In genomic region chr5:56440871-56441740, GRCh38 we compare ENCODE assay signal across 11 cellular contexts.
DNase-seq lines count a peak whose midpoint lies in the region; ATAC-seq and TF ChIP-seq lines count a peak whose summit lies in the region.
"Had no signal": no experiment of that assay in that cellular context is flagged by ENCODE, and none has a peak within 500 bp of the region (broad histone marks: within the 10 kb centered on the region; RNA-seq: fewer than 3 reads in every experiment).

No MANE protein-coding gene starts in this region.

- H3K27ac Mint-ChIP-seq in Caco-2 (ENCODE audit: unreplicated experiment) (peak overlapping the region; percentile 81), osteocyte (ENCODE audit: unreplicated experiment) (peak overlapping the region; percentile 69), T-helper 17 cell (no peak overlapping the region)
- H3K27ac Mint-ChIP-seq: activated CD8-positive, alpha-beta T cell treated with anti-CD3 and anti-CD28 coated beads for 36 hours had no signal

- peaks cover 23% of the 10 kb centered on the region for H3K4me1 Mint-ChIP-seq in Caco-2 (ENCODE audit: low read depth, unreplicated experiment)
- H3K4me1 Mint-ChIP-seq in osteocyte (ENCODE audit: unreplicated experiment) = peaks cover 14% of the 10 kb centered on the region
- H3K4me1 Mint-ChIP-seq in T-helper 17 cell = peaks cover 4% of the 10 kb centered on the region

- H3K9me3 Mint-ChIP-seq in Caco-2 (ENCODE audit: unreplicated experiment) = peaks cover 14% of the 10 kb centered on the region
- H3K9me3 Mint-ChIP-seq in osteocyte (ENCODE audit: unreplicated experiment) = peaks cover 9% of the 10 kb centered on the region
- H3K9me3 Mint-ChIP-seq: activated CD8-positive, alpha-beta T cell treated with anti-CD3 and anti-CD28 coated beads for 36 hours had no signal

- DNase-seq in Caco-2 = peak; percentile 70 to 75
- DNase-seq in NCI-H748 treated with DMSO at 0.1 percent for 48 hours (lab: John Stamatoyannopoulos, UW) = peak; percentile 64
- DNase-seq in esophagus squamous epithelium (lab: John Stamatoyannopoulos, UW) = no peak
- no peak for DNase-seq in osteocyte (ENCODE audit: extremely low spot score, unreplicated experiment)
- DNase-seq in T-helper 17 cell = no peak
- DNase-seq in activated CD4-positive, alpha-beta T cell treated with anti-CD3 and anti-CD28 coated beads, Interleukin-2, amount 50 U/mL, for 4 hours = no peak
- no peak for DNase-seq in posterior vena cava (ENCODE audit: low spot score)
- DNase-seq: activated CD8-positive, alpha-beta T cell treated with anti-CD3 and anti-CD28 coated beads for 36 hours; NCI-H526 had no signal

- H3K4me3 Mint-ChIP-seq in Caco-2 (ENCODE audit: unreplicated experiment) = peak overlapping the region; percentile 59
- peak overlapping the region; percentile 36 for H3K4me3 Mint-ChIP-seq in osteocyte (ENCODE audit: unreplicated experiment)
- no peak overlapping the region for H3K4me3 Mint-ChIP-seq in T-helper 17 cell
- H3K4me3 Mint-ChIP-seq: activated CD8-positive, alpha-beta T cell treated with anti-CD3 and anti-CD28 coated beads for 36 hours had no signal

- peaks cover 5% of the 10 kb centered on the region for H3K36me3 Mint-ChIP-seq in Caco-2 (ENCODE audit: insufficient read depth, unreplicated experiment)
- no peaks in the 10 kb centered on the region for H3K36me3 Mint-ChIP-seq in osteocyte (ENCODE audit: unreplicated experiment)
- no peaks in the 10 kb centered on the region for H3K36me3 Mint-ChIP-seq in T-helper 17 cell (ENCODE audit: low read depth)

- H3K36me3 ChIP-seq in Caco-2 (ENCODE audit: control insufficient read depth, insufficient read depth, low read length) (no peaks in the 10 kb centered on the region), esophagus squamous epithelium (no peaks in the 10 kb centered on the region)

- no peak for ATAC-seq in T-helper 17 cell
- no peak for ATAC-seq in GM19395 (IDR thresholded peaks at IDR 0.05; ENCODE audit: unreplicated experiment)
- ATAC-seq: activated CD8-positive, alpha-beta T cell treated with anti-CD3 and anti-CD28 coated beads for 36 hours had no signal

- CTCF ChIA-PET in Caco-2 (lab: Charles Lee) = no interaction called here

- BruUV-seq in Caco-2 (replicated peaks; lab: Mats Ljungman, UMichigan) = no TSS peak

- H3K4me3 ChIP-seq in Caco-2 (ENCODE audit: low read depth, low read length) (no peak overlapping the region), esophagus squamous epithelium (no peak overlapping the region)
- H3K4me3 ChIP-seq: coronary artery had no signal

- POLR2A ChIA-PET in Caco-2 (lab: Charles Lee) = no interaction called here

- H3K27me3 Mint-ChIP-seq in Caco-2 (ENCODE audit: insufficient read depth, unreplicated experiment) (no peaks in the 10 kb centered on the region), osteocyte (ENCODE audit: unreplicated experiment) (no peaks in the 10 kb centered on the region), T-helper 17 cell (no peaks in the 10 kb centered on the region)
- H3K27me3 Mint-ChIP-seq: activated CD8-positive, alpha-beta T cell treated with anti-CD3 and anti-CD28 coated beads for 36 hours had no signal

- TF ChIP-seq POLR2A in esophagus squamous epithelium (IDR thresholded peaks at IDR 0.05) = peak in 1 of 4 donors; percentile 15

- no peaks in the 10 kb centered on the region for H3K27me3 ChIP-seq in Caco-2 (replicated peaks; ENCODE audit: control insufficient read depth, insufficient read depth, low read length)
- H3K27me3 ChIP-seq in esophagus squamous epithelium = no peaks in the 10 kb centered on the region

- peak overlapping the region; percentile 59 to 74 (median 67) for H3K27ac ChIP-seq in esophagus squamous epithelium

- H3K9me3 ChIP-seq in Caco-2 = no peaks in the 10 kb centered on the region; the same call in 1 of the 2 replicates
- no peaks in the 10 kb centered on the region for H3K9me3 ChIP-seq in esophagus squamous epithelium
- no peaks in the 10 kb centered on the region for H3K9me3 ChIP-seq in T-helper 17 cell (ENCODE audit: control insufficient read depth, low read length, poor library complexity, severe bottlenecking)

- intact Hi-C loops in Caco-2 (cut with micrococcal nuclease; ENCODE audit: unreplicated experiment) (loop anchor here (1.0 to 2.0 kb wide), 5 partner anchors 26 to 170 kb away; no protein-coding TSS in a partner anchor), esophagus squamous epithelium (cut with DNase I) (no loop called here), posterior vena cava (cut with DNase I) (no loop called here)

- H3K4me1 ChIP-seq in Caco-2 = peaks cover 42% of the 10 kb centered on the region
- peaks cover 0 to 17% (median 7%) of the 10 kb centered on the region in 3 donors for H3K4me1 ChIP-seq in esophagus squamous epithelium

- WGBS in esophagus squamous epithelium, 2 donors = 36 to 43% methylated on average over 6 to 7 of the region's 7 CpGs

- TF ChIP-seq CTCF in Caco-2 (IDR thresholded peaks at IDR 0.05; ENCODE audit: insufficient read depth in 1 of 2, low read depth in 1 of 2, low read length in 1 of 2, severe bottlenecking in 1 of 2, unreplicated experiment in 1 of 2) = no peak
- no peak for TF ChIP-seq CTCF in esophagus squamous epithelium (IDR thresholded peaks at IDR 0.05)
- no peak for TF ChIP-seq CTCF in osteocyte (IDR thresholded peaks at IDR 0.05)

Comparison
In these comparisons a context has a peak if more than half of its experiments do, and no peak if none do; other contexts are left out.
1. DNase-seq: peak in Caco-2 (2 of 2) and NCI-H748 treated with DMSO at 0.1 percent for 48 hours (single experiment); none in esophagus squamous epithelium (single experiment), osteocyte (single experiment), T-helper 17 cell (0 of 3), activated CD4-positive, alpha-beta T cell treated with anti-CD3 and anti-CD28 coated beads, Interleukin-2, amount 50 U/mL, for 4 hours (0 of 2) and posterior vena cava (single experiment).